Comparison of ENCODE assay signal across 1 cellular context in genomic region chr6:33004940-33005339, GRCh38.
TF ChIP-seq lines count a peak whose summit lies in the region.

No MANE protein-coding gene starts in this region.

TF ChIP-seq in GM12878, 131 proteins besides CTCF, POLR2A, EP300 and RAD21:
- TF ChIP-seq KDM1A (IDR thresholded peaks at IDR 0.05; ENCODE audit: borderline replicate concordance) (no peak), ATF7 (IDR thresholded peaks at IDR 0.05; ENCODE audit: low read depth) (0 out of 2 replicates have a peak, but pooled peaks have one; percentile 12)
